ENCODE assay signal across 17 cellular contexts in the genomic region with DNA sequence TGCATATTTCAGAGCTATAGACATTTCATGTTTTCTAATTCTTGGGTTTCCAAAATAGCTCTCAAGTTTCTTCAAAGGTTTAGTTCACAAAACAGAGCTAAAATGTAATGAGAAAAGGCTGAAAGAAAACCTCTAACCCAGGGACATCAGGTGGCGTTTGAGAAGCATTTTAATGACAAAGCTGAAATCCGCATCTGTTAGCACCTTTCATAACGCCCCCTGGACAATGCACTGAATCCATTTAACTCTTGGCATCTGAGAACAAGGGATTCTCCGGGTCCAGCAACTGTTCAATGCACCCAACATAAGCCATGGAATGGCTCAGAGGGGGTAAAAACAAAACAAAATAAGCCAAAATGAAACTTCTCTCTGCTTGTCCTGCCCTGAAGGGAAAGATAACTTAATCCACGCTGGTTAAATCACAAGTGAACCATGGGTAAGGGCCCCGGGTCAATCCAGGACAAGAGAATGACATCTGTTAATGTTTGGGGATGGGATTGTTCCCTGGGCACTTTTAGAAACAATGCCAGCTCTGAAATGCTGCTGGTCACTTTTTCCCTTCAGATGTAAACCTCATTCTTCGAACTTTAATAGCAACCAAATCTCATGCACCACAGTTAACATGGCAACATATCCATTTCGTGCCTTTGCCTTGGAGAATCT.
"Had no signal": no experiment of that assay in that cellular context is flagged by ENCODE, and none has a peak within 500 bp of the region (broad histone marks: within the 10 kb centered on the region; RNA-seq: fewer than 3 reads in every experiment).

No MANE protein-coding gene starts in this region.

- H3K4me3 ChIP-seq: cardiac muscle cell, lung, prostate gland, right lobe of liver, tibial nerve had no signal

- H3K27ac ChIP-seq: cardiac muscle cell, prostate gland, right lobe of liver, tibial nerve had no signal

- DNase-seq: activated CD4-positive, alpha-beta T cell treated with anti-CD3 and anti-CD28 coated beads for 48 hours; activated CD8-positive, alpha-beta memory T cell treated with anti-CD3 and anti-CD28 coated beads, Interleukin-2, amount 50 U/mL, for 48 hours; activated CD8-positive, alpha-beta T cell treated with anti-CD3 and anti-CD28 coated beads, Interleukin-2, amount 10 ng/mL, durations not matched to agents 7 days and 5 days; activated naive CD4-positive, alpha-beta T cell treated with anti-CD3 and anti-CD28 coated beads for 36 hours; effector CD8-positive, alpha-beta T cell; left colon; natural killer cell; occipital lobe; right lobe of liver; stimulated activated CD4-positive, alpha-beta T cell treated with anti-CD3 and anti-CD28 coated beads, Interleukin-2, amount 100 ng/mL, for 24 hours; stimulated activated naive B cell treated with anti-CD40 and anti-IgM and Interleukin-4, amounts not matched to agents 10 μg/mL and 1 μg/mL and 100 μg/mL, for 72 hours; T-cell; T1000 had no signal

- H3K27me3 ChIP-seq: cardiac muscle cell, right lobe of liver, tibial nerve had no signal

- H3K9me3 ChIP-seq: prostate gland, right lobe of liver, tibial nerve had no signal

- H3K4me1 ChIP-seq: prostate gland, right lobe of liver, tibial nerve had no signal

- H3K36me3 ChIP-seq: cardiac muscle cell, prostate gland, right lobe of liver, tibial nerve had no signal

- ATAC-seq: activated CD8-positive, alpha-beta T cell treated with anti-CD3 and anti-CD28 coated beads, Interleukin-2, amount 10 ng/mL, durations not matched to agents 7 days and 5 days; left colon; natural killer cell; right lobe of liver; stimulated activated naive B cell treated with anti-CD40 and anti-IgM and Interleukin-4, amounts not matched to agents 10 μg/mL and 1 μg/mL and 100 μg/mL, for 72 hours; T-cell had no signal
